In genomic region chr9:94017939-94018531, GRCh38 we compare ENCODE assay signal across 24 cellular contexts.
DNase-seq lines count a peak whose midpoint lies in the region; ATAC-seq and TF ChIP-seq lines count a peak whose summit lies in the region.
"Had no signal": no experiment of that assay in that cellular context is flagged by ENCODE, and none has a peak within 500 bp of the region (broad histone marks: within the 10 kb centered on the region; RNA-seq: fewer than 3 reads in every experiment).

No MANE protein-coding gene starts in this region.

- no peak overlapping the region for H2AFZ ChIP-seq in mesenchymal stem cell (ENCODE audit: low read depth, low read length)
- H2AFZ ChIP-seq: PC-9 had no signal

- H3K36me3 Mint-ChIP-seq in CD8-positive, alpha-beta T cell = no peaks in the 10 kb centered on the region
- H3K36me3 Mint-ChIP-seq: activated naive CD8-positive, alpha-beta T cell treated with anti-CD3 and anti-CD28 coated beads, Interleukin-2, amount 10 ng/mL, durations not matched to agents 7 days and 5 days; CD4-positive, alpha-beta memory T cell; type B pancreatic cell had no signal

- H2AK5ac ChIP-seq in mesenchymal stem cell (ENCODE audit: low read length, severe bottlenecking) = no peak overlapping the region

- H4K8ac ChIP-seq in mesenchymal stem cell (ENCODE audit: low read length) = no peak overlapping the region

- ATAC-seq in left ventricle myocardium superior = peak; percentile 40
- ATAC-seq in CD8-positive, alpha-beta T cell = no peak
- no peak for ATAC-seq in GM19463 (IDR thresholded peaks at IDR 0.05; ENCODE audit: unreplicated experiment)
- ATAC-seq: right lobe of liver, WTC11 had no signal

- H3K4me3 Mint-ChIP-seq in CD8-positive, alpha-beta T cell = no peak overlapping the region
- H3K4me3 Mint-ChIP-seq: activated naive CD8-positive, alpha-beta T cell treated with anti-CD3 and anti-CD28 coated beads, Interleukin-2, amount 10 ng/mL, durations not matched to agents 7 days and 5 days; CD4-positive, alpha-beta memory T cell; nephron progenitor cell; type B pancreatic cell; WTC11 had no signal

- no peaks in the 10 kb centered on the region for H3K27me3 Mint-ChIP-seq in CD8-positive, alpha-beta T cell (ENCODE audit: low read depth)
- H3K27me3 Mint-ChIP-seq: CD4-positive, alpha-beta memory T cell had no signal

- H3K27ac Mint-ChIP-seq in CD8-positive, alpha-beta T cell = no peak overlapping the region
- H3K27ac Mint-ChIP-seq: activated naive CD8-positive, alpha-beta T cell treated with anti-CD3 and anti-CD28 coated beads, Interleukin-2, amount 10 ng/mL, durations not matched to agents 7 days and 5 days; CD4-positive, alpha-beta memory T cell; nephron progenitor cell; type B pancreatic cell; WTC11 had no signal

- no peak for DNase-seq in left ventricle myocardium superior
- DNase-seq in cardiac septum (ENCODE audit: low spot score) = no peak
- DNase-seq in fibroblast of gingiva (ENCODE audit: low read depth) = peak; percentile 86
- peak; percentile 18 for DNase-seq in mesenchymal stem cell
- DNase-seq in GOT3 (lab: John Stamatoyannopoulos, UW) = no peak
- no peak for DNase-seq in CD8-positive, alpha-beta T cell
- no peak for DNase-seq in RPMI8226
- DNase-seq: activated CD8-positive, alpha-beta memory T cell treated with anti-CD3 and anti-CD28 coated beads, Interleukin-2, amount 50 U/mL, for 4 hours; activated naive CD8-positive, alpha-beta T cell treated with anti-CD3 and anti-CD28 coated beads, Interleukin-2, amount 10 ng/mL, durations not matched to agents 7 days and 5 days; AML-193; CD4-positive, alpha-beta memory T cell; KG1; NCI-H146; NCI-H510A; nephron progenitor cell; NK-92 treated with Interleukin-12 subunit alpha and Interleukin-12 subunit beta, amount 100 ng/mL, for 24 hours; PC-9; right lobe of liver; SHP77; T1000 had no signal

- no peak overlapping the region for H3K14ac ChIP-seq in mesenchymal stem cell (ENCODE audit: low read length in 2 of 2)

- no peaks in the 10 kb centered on the region for H3K79me1 ChIP-seq in mesenchymal stem cell (replicated peaks; ENCODE audit: low read length, poor library complexity, severe bottlenecking)

- no peak overlapping the region for H2BK5ac ChIP-seq in mesenchymal stem cell (ENCODE audit: low read depth, low read length, poor library complexity, severe bottlenecking)

- 83% methylated on average over 3 of the region's 3 CpGs for WGBS in mesenchymal stem cell

- H2BK120ac ChIP-seq in mesenchymal stem cell (ENCODE audit: low read depth, low read length) = no peak overlapping the region

- no peak overlapping the region for H4K91ac ChIP-seq in mesenchymal stem cell (ENCODE audit: low read length)

- POLR2A ChIA-PET in CD8-positive, alpha-beta T cell (lab: Charles Lee) = no interaction called here

- no peak overlapping the region for H3K27ac ChIP-seq in mesenchymal stem cell (ENCODE audit: low read length, poor library complexity, severe bottlenecking)
- H3K27ac ChIP-seq in CD8-positive, alpha-beta T cell (ENCODE audit: low read depth, low read length) = no peak overlapping the region
- H3K27ac ChIP-seq: 22Rv1, PC-9, right lobe of liver had no signal

- H3K4me1 Mint-ChIP-seq in CD8-positive, alpha-beta T cell (ENCODE audit: low read depth) = no peaks in the 10 kb centered on the region
- H3K4me1 Mint-ChIP-seq: activated naive CD8-positive, alpha-beta T cell treated with anti-CD3 and anti-CD28 coated beads, Interleukin-2, amount 10 ng/mL, durations not matched to agents 7 days and 5 days; nephron progenitor cell; WTC11 had no signal

- H2BK15ac ChIP-seq in mesenchymal stem cell (ENCODE audit: low read depth, poor library complexity, severe bottlenecking) = no peak overlapping the region

- CTCF ChIA-PET in CD8-positive, alpha-beta T cell (lab: Charles Lee) = interaction anchor here (1.5 kb wide), 1 partner anchor 47 kb away, joined by 3 read pairs; no protein-coding TSS in a partner anchor

- peaks cover 4% of the 10 kb centered on the region for H3K9me3 Mint-ChIP-seq in CD8-positive, alpha-beta T cell
- H3K9me3 Mint-ChIP-seq: type B pancreatic cell had no signal

- intact Hi-C loops in left ventricle myocardium superior (cut with micrococcal nuclease) = no loop called here
- intact Hi-C loops in cardiac septum (cut with DNase I) = no loop called here
- intact Hi-C loops in CD8-positive, alpha-beta T cell (cut with DNase I, micrococcal nuclease) = loop anchor here in 1 of 2 experiments (2.0 kb wide), 1 partner anchor 195 kb away; no protein-coding TSS in a partner anchor

- H3K23ac ChIP-seq in mesenchymal stem cell (ENCODE audit: low read length in 2 of 2) = no peak overlapping the region

- H3K18ac ChIP-seq in mesenchymal stem cell (ENCODE audit: low read depth in 1 of 2, low read length in 2 of 2) = no peak overlapping the region

- no peak overlapping the region for H3K4me2 ChIP-seq in mesenchymal stem cell (ENCODE audit: low read length, poor library complexity, severe bottlenecking)
- H3K4me2 ChIP-seq: PC-9 had no signal

- no peak overlapping the region for H2BK12ac ChIP-seq in mesenchymal stem cell (ENCODE audit: low read length in 2 of 2)

- H3K9ac ChIP-seq in mesenchymal stem cell (ENCODE audit: low read length) = no peak overlapping the region

- H3K9me3 ChIP-seq in mesenchymal stem cell (ENCODE audit: control insufficient read depth, low read length) = no peaks in the 10 kb centered on the region
- H3K9me3 ChIP-seq in CD8-positive, alpha-beta T cell (ENCODE audit: low read length) = no peaks in the 10 kb centered on the region
- H3K9me3 ChIP-seq: right lobe of liver had no signal

- no peaks in the 10 kb centered on the region for H3K27me3 ChIP-seq in mesenchymal stem cell (ENCODE audit: control insufficient read depth in 1 of 2, insufficient read depth in 1 of 2, low read length in 2 of 2)
- no peaks in the 10 kb centered on the region for H3K27me3 ChIP-seq in CD8-positive, alpha-beta T cell (ENCODE audit: insufficient read depth, low read length)
- H3K27me3 ChIP-seq: right lobe of liver had no signal

- H3K4me1 ChIP-seq in mesenchymal stem cell (ENCODE audit: control insufficient read depth, insufficient read depth, low read depth, low read length) = no peaks in the 10 kb centered on the region
- no peaks in the 10 kb centered on the region for H3K4me1 ChIP-seq in CD8-positive, alpha-beta T cell (ENCODE audit: insufficient read depth, low read length)
- H3K4me1 ChIP-seq: right lobe of liver had no signal

- H3K4me3 ChIP-seq in mesenchymal stem cell (ENCODE audit: insufficient read depth in 1 of 2, low read depth in 1 of 2, low read length in 2 of 2) = no peak overlapping the region
- no peak overlapping the region for H3K4me3 ChIP-seq in CD8-positive, alpha-beta T cell (ENCODE audit: low read depth, low read length)
- H3K4me3 ChIP-seq: PC-9, right lobe of liver had no signal

- no peak for TF ChIP-seq CTCF in CD8-positive, alpha-beta T cell (IDR thresholded peaks at IDR 0.05)

- H3K36me3 ChIP-seq in mesenchymal stem cell (ENCODE audit: control insufficient read depth in 1 of 2, insufficient read depth in 2 of 2, low read depth in 1 of 2, low read length in 2 of 2) = no peaks in the 10 kb centered on the region
- no peaks in the 10 kb centered on the region for H3K36me3 ChIP-seq in CD8-positive, alpha-beta T cell (ENCODE audit: insufficient read depth, low read length)
- H3K36me3 ChIP-seq: right lobe of liver had no signal

- H3K4ac ChIP-seq in mesenchymal stem cell (ENCODE audit: low read depth in 1 of 2, low read length in 2 of 2) = no peak overlapping the region

Comparison
In these comparisons a context has a peak if more than half of its experiments do, and no peak if none do; other contexts are left out.
1. DNase-seq: peak in fibroblast of gingiva (single experiment) and mesenchymal stem cell (single experiment); none in left ventricle myocardium superior (single experiment), cardiac septum (single experiment), GOT3 (single experiment), CD8-positive, alpha-beta T cell (0 of 7) and RPMI8226 (single experiment).